Comparison of ENCODE assay signal across 11 cellular contexts in the genomic region with DNA sequence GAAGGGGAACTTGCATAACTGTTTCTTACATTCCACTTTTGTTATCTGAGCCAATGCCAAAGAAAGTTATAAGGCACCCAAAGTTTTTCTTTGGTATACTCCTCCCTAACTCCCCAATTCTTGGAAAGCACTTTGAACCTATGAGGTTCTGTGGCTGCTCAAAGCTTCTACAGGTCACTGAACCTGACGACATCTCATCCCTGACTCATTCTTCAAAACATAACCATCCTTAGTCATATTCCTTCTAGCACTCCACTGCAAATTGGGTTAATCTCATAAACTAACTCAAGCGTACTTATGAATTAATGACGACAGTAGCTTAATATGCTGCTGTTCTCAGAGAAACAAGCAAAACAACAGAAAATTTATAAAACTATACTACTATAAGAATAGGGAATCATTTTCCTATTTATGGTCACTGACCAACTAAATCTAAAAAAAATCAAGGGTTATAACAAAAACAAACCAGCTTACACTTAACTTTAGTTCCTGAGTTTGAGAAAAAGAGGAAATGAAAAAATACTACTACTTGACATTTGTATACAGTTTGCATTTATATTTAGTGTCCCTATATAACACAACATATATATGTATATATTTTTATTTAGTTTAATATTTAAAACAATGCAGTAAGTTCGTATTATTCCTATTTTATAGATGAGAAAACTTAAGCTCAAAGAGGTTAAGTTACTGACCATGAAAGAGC.
DNase-seq lines count a peak whose midpoint lies in the region; ATAC-seq, FAIRE-seq and TF ChIP-seq lines count a peak whose summit lies in the region.
"Had no signal": no experiment of that assay in that cellular context is flagged by ENCODE, and none has a peak within 500 bp of the region (broad histone marks: within the 10 kb centered on the region; RNA-seq: fewer than 3 reads in every experiment).

No MANE protein-coding gene starts in this region.

- no peak for DNase-seq in activated CD4-positive, CD25-positive, alpha-beta regulatory T cell (lab: John Stamatoyannopoulos, UW)
- DNase-seq in foreskin keratinocyte: peak; percentile 32 to 67
- peak; percentile 20 for DNase-seq in urothelium cell line (ENCODE audit: low spot score)
- no peak for DNase-seq in dermis blood vessel endothelial cell
- DNase-seq in heart right ventricle: no peak
- no peak for DNase-seq in NCI-H748 treated with DMSO at 0.1 percent for 48 hours (lab: John Stamatoyannopoulos, UW)
- DNase-seq: activated CD8-positive, alpha-beta T cell treated with anti-CD3 and anti-CD28 coated beads for 36 hours; H9; right lobe of liver had no signal

- TF ChIP-seq CTCF in foreskin keratinocyte (conservative IDR thresholded peaks at IDR 0.05): no peak
- TF ChIP-seq CTCF in heart right ventricle (IDR thresholded peaks at IDR 0.05): no peak

- FAIRE-seq in urothelium cell line (lab: Jason Lieb, UNC): no peak

- H3K9me3 ChIP-seq in heart right ventricle: no peaks in the 10 kb centered on the region
- H3K9me3 ChIP-seq: right lobe of liver had no signal

- peak; percentile 48 to 49 for ATAC-seq in activated CD4-positive, CD25-positive, alpha-beta regulatory T cell treated with anti-CD3 and anti-CD28 coated beads, Interleukin-2, amount 50 U/mL, for 24 hours
- ATAC-seq in SK-N-SH treated with all-trans-retinoic acid at 6 μM for 48 hours (peak; percentile 82), foreskin keratinocyte (peak; percentile 80), heart right ventricle (no peak)
- ATAC-seq: activated CD8-positive, alpha-beta T cell treated with anti-CD3 and anti-CD28 coated beads for 36 hours had no signal

- H3K27me3 ChIP-seq in foreskin keratinocyte: no peaks in the 10 kb centered on the region
- H3K27me3 ChIP-seq in heart right ventricle: no peaks in the 10 kb centered on the region
- H3K27me3 ChIP-seq: right lobe of liver had no signal

- no peak overlapping the region for H3K4me3 ChIP-seq in heart right ventricle
- H3K4me3 ChIP-seq: right lobe of liver had no signal

- H3K27ac ChIP-seq in foreskin keratinocyte: no peak overlapping the region
- H3K27ac ChIP-seq in heart right ventricle: no peak overlapping the region
- H3K27ac ChIP-seq: right lobe of liver had no signal

- H3K36me3 ChIP-seq in heart right ventricle: peaks cover 0 to 14% (median 0%) of the 10 kb centered on the region in 9 donors
- H3K36me3 ChIP-seq: right lobe of liver had no signal

- H3K4me1 ChIP-seq in foreskin keratinocyte (peaks cover 11% of the 10 kb centered on the region), heart right ventricle (peaks cover 0 to 14% (median 6%) of the 10 kb centered on the region in 9 donors)
- H3K4me1 ChIP-seq: right lobe of liver had no signal

- WGBS in heart right ventricle, 2 donors: 80 to 86% methylated on average over 4 of the region's 4 CpGs

- intact Hi-C loops in heart right ventricle (cut with DNase I): no loop called here

TF ChIP-seq in SK-N-SH treated with all-trans-retinoic acid at 6 μM for 48 hours, 23 proteins besides CTCF, POLR2A, EP300 and RAD21:
- TF ChIP-seq ZNF565 (CRISPR knock-in tag; conservative IDR thresholded peaks at IDR 0.05; ENCODE audit: low read depth) (no peak), ZC3H10 (CRISPR knock-in tag; IDR thresholded peaks at IDR 0.05) (0 out of 2 replicates have a peak, but pooled peaks have one; percentile 29), ISL1 (CRISPR knock-in tag; IDR thresholded peaks at IDR 0.05) (peak; percentile 43), ZNF70 (CRISPR knock-in tag; IDR thresholded peaks at IDR 0.05) (no peak)

Comparison
In these comparisons a context has a peak if more than half of its experiments do, and no peak if none do; other contexts are left out.
1. ATAC-seq: peak in activated CD4-positive, CD25-positive, alpha-beta regulatory T cell treated with anti-CD3 and anti-CD28 coated beads, Interleukin-2, amount 50 U/mL, for 24 hours (2 of 2), SK-N-SH treated with all-trans-retinoic acid at 6 μM for 48 hours (single experiment) and foreskin keratinocyte (single experiment); none in heart right ventricle (0 of 8).
2. DNase-seq: peak in foreskin keratinocyte (2 of 2) and urothelium cell line (single experiment); none in activated CD4-positive, CD25-positive, alpha-beta regulatory T cell (0 of 4), dermis blood vessel endothelial cell (single experiment), heart right ventricle (0 of 2) and NCI-H748 treated with DMSO at 0.1 percent for 48 hours (single experiment).